Comparison of ENCODE assay signal across 14 cellular contexts in the genomic region with DNA sequence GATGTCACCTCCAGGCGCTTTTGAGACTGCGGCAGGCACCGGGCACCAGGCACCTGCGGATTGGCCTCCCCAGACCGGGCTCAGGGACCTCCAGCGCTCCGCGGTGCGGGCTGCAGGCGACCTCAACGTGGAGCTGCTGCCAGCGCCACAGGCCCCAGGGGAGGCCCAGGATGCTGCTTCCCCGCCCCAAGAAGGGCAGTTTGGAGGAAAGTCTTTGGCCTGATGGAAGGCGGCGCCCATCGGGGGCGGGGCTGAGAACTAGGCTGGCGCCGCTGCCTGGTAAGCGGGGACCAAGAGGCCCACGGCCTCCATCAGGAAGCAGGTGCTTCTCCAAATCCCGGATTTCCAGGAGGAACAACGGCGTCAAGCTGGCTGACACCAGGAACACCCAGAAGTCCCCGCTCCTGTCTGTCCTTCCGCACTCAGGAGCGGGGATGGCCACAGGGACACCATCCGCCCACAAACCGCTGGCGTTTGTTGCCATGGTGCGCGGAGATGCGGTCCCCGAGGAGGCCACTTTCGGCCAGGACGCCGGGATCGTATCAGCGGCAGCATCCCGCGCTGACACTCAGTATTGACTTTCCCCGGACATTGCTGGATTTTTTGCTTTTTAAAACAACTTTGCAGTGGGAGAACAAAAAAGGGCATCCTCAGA. TPM values are rescaled to one million over a fixed set of nuclear protein-coding genes. Genes with fewer than 3 reads are reported as not detected.
"Had no signal": no experiment of that assay in that cellular context is flagged by ENCODE, and none has a peak within 500 bp of the region (broad histone marks: within the 10 kb centered on the region; RNA-seq: fewer than 3 reads in every experiment).

No MANE protein-coding gene starts in this region.

RNA-seq across cellular contexts. Expression of a gene that starts 56.3 kb away (rescaled TPM):
- total RNA-seq: activated B cell treated with CpG ODN at 0.5 μM for 24 hours; activated CD4-positive, alpha-beta memory T cell treated with anti-CD3 and anti-CD28 coated beads for 36 hours; activated CD4-positive, alpha-beta memory T cell treated with anti-CD3 and anti-CD28 coated beads, Interleukin-2, amount 10 ng/mL, durations not matched to agents 7 days and 5 days; activated CD4-positive, alpha-beta T cell treated with anti-CD3 and anti-CD28 coated beads for 36 hours; activated CD4-positive, alpha-beta T cell treated with anti-CD3 and anti-CD28 coated beads, Interleukin-2, amount 10 ng/mL, durations not matched to agents 24 days and 14 days; activated CD4-positive, alpha-beta T cell treated with anti-CD3 and anti-CD28 coated beads, Interleukin-2, amount 10 ng/mL, durations not matched to agents 7 days and 5 days; activated CD8-positive, alpha-beta memory T cell treated with anti-CD3 and anti-CD28 coated beads for 36 hours; activated CD8-positive, alpha-beta memory T cell treated with anti-CD3 and anti-CD28 coated beads, Interleukin-2, amount 10 ng/mL, durations not matched to agents 7 days and 5 days; activated CD8-positive, alpha-beta T cell treated with anti-CD3 and anti-CD28 coated beads for 36 hours; activated CD8-positive, alpha-beta T cell treated with anti-CD3 and anti-CD28 coated beads, Interleukin-2, amount 10 ng/mL, durations not matched to agents 7 days and 5 days; T-helper 1 cell treated with Interleukin-12 subunit alpha and Interleukin-12 subunit beta and Interleukin-4 antibody, amounts not matched to agents 30 ng/mL and 1 ng/mL, for 36 hours; T-helper 17 cell; T-helper 2 cell treated with Interferon-gamma antibody and Interleukin-4, amounts not matched to agents 100 ng/mL and 5 ng/mL, for 36 hours; WTC11 had no signal
